Comparison of ENCODE assay signal across 7 cellular contexts in the genomic region with DNA sequence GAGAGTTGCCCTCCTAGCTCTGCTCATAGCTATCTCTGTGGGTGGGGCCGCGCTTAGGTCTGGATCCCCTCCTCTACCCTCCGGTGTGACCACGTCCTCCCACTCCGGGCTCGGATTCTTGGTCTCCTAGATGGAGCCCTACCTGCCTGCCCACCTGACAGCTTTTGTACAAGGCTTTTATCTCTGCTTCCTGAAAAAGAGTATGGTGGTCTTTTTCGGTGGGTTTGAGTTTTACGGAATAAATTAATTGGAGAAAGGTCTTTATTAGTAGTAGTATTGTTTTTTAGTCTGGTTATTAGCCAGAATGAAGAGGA. TPM values are rescaled to one million over a fixed set of nuclear protein-coding genes. Genes with fewer than 3 reads are reported as not detected.
DNase-seq lines count a peak whose midpoint lies in the region; ATAC-seq and TF ChIP-seq lines count a peak whose summit lies in the region.

No MANE protein-coding gene starts in this region.

- H3K4me1 Mint-ChIP-seq in T-cell: peaks cover 59 to 64% (median 61%) of the 10 kb centered on the region in 3 donors

- H3K9me3 Mint-ChIP-seq in T-cell: no peaks in the 10 kb centered on the region

- peak overlapping the region; percentile 74 to 81 for H3K27ac Mint-ChIP-seq in T-cell

- no peaks in the 10 kb centered on the region for H3K4me1 ChIP-seq in rectal smooth muscle tissue (ENCODE audit: control insufficient read depth, insufficient read depth, low read length)

- H3K27ac ChIP-seq in rectal smooth muscle tissue (ENCODE audit: low read depth, low read length): peak overlapping the region; percentile 84

- peak overlapping the region; percentile 82 for H3K9ac ChIP-seq in rectal smooth muscle tissue (ENCODE audit: low read length)

- ATAC-seq in T-cell (replicated peaks in 1 of 4) (peak in 1 of 4 experiments; percentile 53), GM19324 (IDR thresholded peaks at IDR 0.05; ENCODE audit: low FRiP score, unreplicated experiment) (no peak)

- no peak for TF ChIP-seq CTCF in fibroblast of villous mesenchyme (IDR thresholded peaks at IDR 0.05; ENCODE audit: insufficient read depth, low read depth, low read length)

- H3K36me3 Mint-ChIP-seq in T-cell: no peaks in the 10 kb centered on the region

- CTCF ChIA-PET in HEK293T (lab: Yijun Ruan, JAX): interaction anchor here (0.5 kb wide), 1 partner anchor 190 kb away, joined by 4 read pairs; no protein-coding TSS in a partner anchor
- CTCF ChIA-PET in T-cell (lab: Charles Lee): interaction anchor here (0.6 to 2.2 kb wide), 8 partner anchors 9 to 563 kb away, joined by 3 to 9 read pairs (median 4); no protein-coding TSS in a partner anchor

- POLR2A ChIA-PET in HEK293T (lab: Yijun Ruan, JAX): interaction anchor here (1.4 to 1.9 kb wide), 4 partner anchors 10 to 206 kb away, joined by 4 to 10 read pairs (median 6); no protein-coding TSS in a partner anchor
- POLR2A ChIA-PET in T-cell (lab: Charles Lee): interaction anchor here (0.5 to 1.4 kb wide), 3 partner anchors 13 to 387 kb away, joined by 3 to 5 read pairs (median 3); no protein-coding TSS in a partner anchor

- no peaks in the 10 kb centered on the region for H3K36me3 ChIP-seq in rectal smooth muscle tissue (ENCODE audit: control insufficient read depth, insufficient read depth, low read length)

- H3K27me3 Mint-ChIP-seq in T-cell: no peaks in the 10 kb centered on the region

- peak overlapping the region; percentile 85 to 93 (median 86) for H3K4me3 Mint-ChIP-seq in T-cell

- no peaks in the 10 kb centered on the region for H3K27me3 ChIP-seq in rectal smooth muscle tissue (ENCODE audit: control insufficient read depth, insufficient read depth, low read length)

- peak overlapping the region; percentile 83 for H3K4me3 ChIP-seq in fibroblast of villous mesenchyme (ENCODE audit: low read depth, low read length)
- peak overlapping the region; percentile 98 for H3K4me3 ChIP-seq in rectal smooth muscle tissue (ENCODE audit: low read length)

- DNase-seq in ELR (ENCODE audit: low read depth) (peak; percentile 66), HEK293T (ENCODE audit: extremely low spot score) (peak; percentile 72), T-cell (peak in 5 of 34 experiments; percentile 0 to 31 (median 12)), fibroblast of villous mesenchyme (ENCODE audit: low read depth) (no peak), SIG-M5 (lab: John Stamatoyannopoulos, UW) (no peak)

TF ChIP-seq in HEK293T, 16 proteins besides CTCF, POLR2A, EP300 and RAD21:
- TF ChIP-seq FOXA1 (IDR thresholded peaks at IDR 0.05): no peak
- no peak for TF ChIP-seq CTBP1 (IDR thresholded peaks at IDR 0.05; ENCODE audit: borderline replicate concordance)

RNA-seq across cellular contexts. Expression of a gene that starts 0.8 kb away (rescaled TPM):
- 10 to 100 TPM; 27.1 to 32.3 (median 31.9) TPM for total RNA-seq in T-cell
- total RNA-seq in fibroblast of villous mesenchyme: 20.0 and 20.3 TPM in 2 replicates

Comparison
In these comparisons a context has a peak if more than half of its experiments do, and no peak if none do; other contexts are left out.
1. DNase-seq: peak in ELR (single experiment) and HEK293T (single experiment); none in fibroblast of villous mesenchyme (single experiment) and SIG-M5 (single experiment).